In genomic region chr3:129482721-129483120, GRCh38 we compare ENCODE assay signal across 13 cellular contexts. TPM values are rescaled to one million over a fixed set of nuclear protein-coding genes. Genes with fewer than 3 reads are reported as not detected.
DNase-seq lines count a peak whose midpoint lies in the region; ATAC-seq and TF ChIP-seq lines count a peak whose summit lies in the region.
"Had no signal": no experiment of that assay in that cellular context is flagged by ENCODE, and none has a peak within 500 bp of the region (broad histone marks: within the 10 kb centered on the region; RNA-seq: fewer than 3 reads in every experiment).

No MANE protein-coding gene starts in this region.

- POLR2A ChIA-PET in Panc1 (lab: Charles Lee) = no interaction called here

- BruUV-seq in Panc1 (replicated peaks; lab: Mats Ljungman, UMichigan) = no TSS peak

- no peaks in the 10 kb centered on the region for H3K9me3 ChIP-seq in left ventricle myocardium inferior (replicated peaks)
- H3K9me3 ChIP-seq in Panc1 (ENCODE audit: control insufficient read depth, insufficient read depth, low read depth, low read length) = no peaks in the 10 kb centered on the region
- H3K9me3 ChIP-seq in upper lobe of right lung = no peaks in the 10 kb centered on the region

- TF ChIP-seq CTCF in left ventricle myocardium inferior (IDR thresholded peaks at IDR 0.05; ENCODE audit: borderline replicate concordance) = peak; percentile 20
- no peak; the same call in 1 of the 2 replicates for TF ChIP-seq CTCF in Panc1 (IDR thresholded peaks at IDR 0.05)
- TF ChIP-seq CTCF in fibroblast of villous mesenchyme (IDR thresholded peaks at IDR 0.05; ENCODE audit: insufficient read depth, low read depth, low read length) = peak; percentile 17
- peak; percentile 6 for TF ChIP-seq CTCF in upper lobe of right lung (IDR thresholded peaks at IDR 0.05)

- ATAC-seq in Panc1 (peak; percentile 39; the same call in 1 of the 2 replicates), upper lobe of right lung (no peak), HG03159 (IDR thresholded peaks at IDR 0.05; ENCODE audit: unreplicated experiment) (no peak)

- H3K4me1 ChIP-seq in left ventricle myocardium inferior = peaks cover 54% of the 10 kb centered on the region
- H3K4me1 ChIP-seq in Panc1 (ENCODE audit: control insufficient read depth, insufficient read depth, low read length) = no peaks in the 10 kb centered on the region
- H3K4me1 ChIP-seq in upper lobe of right lung = peaks cover 29% of the 10 kb centered on the region

- H3K36me3 ChIP-seq in left ventricle myocardium inferior (peaks cover 43% of the 10 kb centered on the region), Panc1 (ENCODE audit: control insufficient read depth, insufficient read depth, low read length) (peaks cover 3% of the 10 kb centered on the region; the same call in 1 of the 2 replicates), upper lobe of right lung (peaks cover 28% of the 10 kb centered on the region)

- DNase-seq in left ventricle myocardium inferior (no peak), cardiac septum (ENCODE audit: low spot score) (no peak), Panc1 (ENCODE audit: low read depth, low spot score) (no peak), fibroblast of villous mesenchyme (ENCODE audit: low read depth) (no peak), upper lobe of right lung (no peak), mucosa of gallbladder (ENCODE audit: low spot score) (no peak), NCI-H226 (no peak)
- DNase-seq: activated gamma-delta T cell treated with Interleukin-2 at 50 U/mL for 16 hours; effector memory CD4-positive, alpha-beta T cell; kidney glomerular epithelial cell; NCI-H510A; posterior cingulate gyrus had no signal

- H3K27ac ChIP-seq in left ventricle myocardium inferior (replicated peaks) (peak overlapping the region; percentile 74), Panc1 (ENCODE audit: low read length) (no peak overlapping the region), upper lobe of right lung (no peak overlapping the region)

- intact Hi-C loops in left ventricle myocardium inferior (cut with micrococcal nuclease) = no loop called here
- intact Hi-C loops in cardiac septum (cut with DNase I) = loop anchor here (5.0 kb wide), 1 partner anchor 40 kb away; the partner anchor contains the start of gene IFT122
- intact Hi-C loops in Panc1 (cut with micrococcal nuclease; ENCODE audit: unreplicated experiment) = no loop called here
- intact Hi-C loops in upper lobe of right lung (cut with DNase I) = no loop called here

- CTCF ChIA-PET in Panc1 (lab: Charles Lee) = no interaction called here

- in situ Hi-C loops in Panc1 (cut with HindIII; ENCODE audit: low pct_unique_long_range_greater_than_20kb, low sequenced_read_pairs) = no loop called here

- H3K4me3 ChIP-seq in left ventricle myocardium inferior (no peak overlapping the region), Panc1 (ENCODE audit: low read depth in 2 of 2, low read length in 2 of 2) (no peak overlapping the region), fibroblast of villous mesenchyme (ENCODE audit: low read depth, low read length) (no peak overlapping the region), upper lobe of right lung (no peak overlapping the region)

- H3K27me3 ChIP-seq in left ventricle myocardium inferior (ENCODE audit: low read depth) (no peaks in the 10 kb centered on the region), Panc1 (ENCODE audit: control insufficient read depth, insufficient read depth, low read length) (no peaks in the 10 kb centered on the region), upper lobe of right lung (no peaks in the 10 kb centered on the region)

RNA-seq across cellular contexts. Expression of gene IFT122, which starts 42.7 kb away (rescaled TPM):
- 16.5 TPM for total RNA-seq in left ventricle myocardium inferior
- 11.0 TPM for total RNA-seq in cardiac septum
- total RNA-seq in Panc1 (2021; ENCODE audit: unreplicated experiment) = 52.4 TPM
- 37.9 TPM for polyA plus RNA-seq in Panc1 (2012; ENCODE audit: insufficient read length)
- 19.9 and 21.3 TPM in 2 replicates for total RNA-seq in fibroblast of villous mesenchyme
- total RNA-seq in upper lobe of right lung = 26.5 TPM
- 28.6 TPM for total RNA-seq in mucosa of gallbladder

RNA-seq across cellular contexts. Expression of gene MBD4, which starts 43.0 kb away (rescaled TPM):
- total RNA-seq in left ventricle myocardium inferior (18.8 TPM), cardiac septum (18.2 TPM), Panc1 (2021; ENCODE audit: unreplicated experiment) (44.7 TPM), fibroblast of villous mesenchyme (30.0 and 32.0 TPM in 2 replicates), upper lobe of right lung (36.4 TPM), mucosa of gallbladder (34.9 TPM)
- 32.3 TPM for polyA plus RNA-seq in Panc1 (2012; ENCODE audit: insufficient read length)

RNA-seq across cellular contexts. Expression of gene RHO, which starts 45.7 kb away (rescaled TPM):
- total RNA-seq in left ventricle myocardium inferior (not detected), cardiac septum (not detected), Panc1 (2021; ENCODE audit: unreplicated experiment) (not detected), fibroblast of villous mesenchyme (not detected in 2 replicates), upper lobe of right lung (not detected), mucosa of gallbladder (not detected)
- not detected for polyA plus RNA-seq in Panc1 (2012; ENCODE audit: insufficient read length)

RNA-seq across cellular contexts. Expression of gene EFCAB12, which starts 54.3 kb away (rescaled TPM):
- not detected for total RNA-seq in left ventricle myocardium inferior
- 0.16 TPM for total RNA-seq in cardiac septum
- 0.54 TPM for total RNA-seq in Panc1 (2021; ENCODE audit: unreplicated experiment)
- polyA plus RNA-seq in Panc1 (2012; ENCODE audit: insufficient read length) = 0.81 TPM
- not detected in 2 replicates for total RNA-seq in fibroblast of villous mesenchyme
- total RNA-seq in upper lobe of right lung = 0.55 TPM
- total RNA-seq in mucosa of gallbladder = 4.9 TPM
